In genomic region chrX:72572248-72573157, GRCh38 we compare ENCODE assay signal across 8 cellular contexts. TPM values are rescaled to one million over a fixed set of nuclear protein-coding genes. Genes with fewer than 3 reads are reported as not detected.
DNase-seq lines count a peak whose midpoint lies in the region; ATAC-seq, FAIRE-seq and TF ChIP-seq lines count a peak whose summit lies in the region.

Gene HDAC8 (minus strand): TSS chrX:72572843. CDS start chrX:72572761, 82 bp downstream.

- peaks cover 0 to 8% of the 10 kb centered on the region in 2 donors for H3K36me3 ChIP-seq in adrenal gland (replicated peaks in 1 of 2)
- no peaks in the 10 kb centered on the region for H3K36me3 ChIP-seq in cardiac muscle cell
- no peaks in the 10 kb centered on the region for H3K36me3 ChIP-seq in pancreas

- intact Hi-C loops in adrenal gland (cut with DNase I) (no loop called here), pancreas (cut with DNase I) (no loop called here)

- H3K9me3 ChIP-seq in adrenal gland (replicated peaks in 1 of 3) (no peaks in the 10 kb centered on the region), cardiac muscle cell (ENCODE audit: low read depth) (no peaks in the 10 kb centered on the region), pancreas (no peaks in the 10 kb centered on the region)

- H3K4me1 ChIP-seq in adrenal gland (replicated peaks in 1 of 2) (no peaks in the 10 kb centered on the region), cardiac muscle cell (ENCODE audit: low read depth) (no peaks in the 10 kb centered on the region), pancreas (no peaks in the 10 kb centered on the region)

- in situ Hi-C loops in GM13976 (cut with MboI; ENCODE audit: low sequenced_read_pairs, unreplicated experiment), result no loop called here

- H3K27ac ChIP-seq in adrenal gland (peak within 1 kb of the TSS; percentile 44 to 84 (median 60)), cardiac muscle cell (peak within 1 kb of the TSS; percentile 76), pancreas (peak within 1 kb of the TSS in 2 of 4 donors; percentile 43 to 67)

- H3K4me3 ChIP-seq in adrenal gland (peak within 1 kb of the TSS in 3 of 4 donors; percentile 33 to 74 (median 38)), cardiac muscle cell (peak within 1 kb of the TSS; percentile 44), pancreas (peak within 1 kb of the TSS; percentile 21 to 51 (median 32))

- no peak for FAIRE-seq in pancreas (lab: Jason Lieb, UNC)

- WGBS in adrenal gland, 4 donors, result 0 to 33% (median 13%) methylated on average over 13 to 36 of the region's 36 CpGs
- 0 to 25% methylated on average over 36 of the region's 36 CpGs for WGBS in pancreas, 2 donors

- TF ChIP-seq CTCF in GM13976 (IDR thresholded peaks at IDR 0.05; ENCODE audit: borderline replicate concordance, control extremely low read depth, extremely low read depth, insufficient read depth, missing control alignments) (no peak), adrenal gland (IDR thresholded peaks at IDR 0.05) (no peak), cardiac muscle cell (IDR thresholded peaks at IDR 0.05; ENCODE audit: low read depth, low read length) (no peak), pancreas (IDR thresholded peaks at IDR 0.05) (no peak)

- H3K27me3 ChIP-seq in adrenal gland (peaks cover 6% of the 10 kb centered on the region), cardiac muscle cell (no peaks in the 10 kb centered on the region), pancreas (peaks cover 0 to 9% (median 0%) of the 10 kb centered on the region in 4 donors)

- peak in 1 of 2 donors; percentile 40 for TF ChIP-seq POLR2A in adrenal gland (IDR thresholded peaks at IDR 0.05)

- ATAC-seq in HG02642 (IDR thresholded peaks at IDR 0.05; ENCODE audit: poor library complexity, unreplicated experiment) (peak; percentile 98), pancreas (peak; percentile 87 to 96 (median 94))

- peak; percentile 67 for DNase-seq in GM13976 (ENCODE audit: low spot score)
- DNase-seq in NCI-H1048 (lab: John Stamatoyannopoulos, UW), result peak; percentile 42
- DNase-seq in SK-N-DZ (ENCODE audit: low spot score), result peak; percentile 88
- peak; percentile 59 to 80 (median 67) for DNase-seq in adrenal gland
- peak; percentile 65 to 89 for DNase-seq in cardiac muscle cell (ENCODE audit: low read depth in 1 of 2, low spot score in 1 of 2)
- DNase-seq in pancreas, result peak; percentile 36 to 71 (median 58)
- DNase-seq in 8988T, result no peak

RNA-seq across cellular contexts. Expression of gene HDAC8, which starts in this region (rescaled TPM):
- 34.5 and 40.5 TPM in 2 replicates for polyA plus RNA-seq in SK-N-DZ (2014; cell fraction: cytosol; rRNA removed)
- 24.0 and 24.5 TPM in 2 replicates for polyA plus RNA-seq in SK-N-DZ (2014; cell fraction: nucleus; rRNA removed)
- total RNA-seq in adrenal gland (10 to 100 TPM; 32.1 to 62.8 (median 44.5) TPM), cardiac muscle cell (21.9 and 36.6 TPM in 2 replicates), pancreas (10 to 100 TPM in 5 of 6 donors, 1 to 10 TPM in 1; 8.5 to 17.2 (median 13.9) TPM)
- polyA plus RNA-seq in adrenal gland (100 to 1,000 TPM in 2 of 3 donors, 10 to 100 TPM in 1; 59.3 to 232 (median 111) TPM), cardiac muscle cell (38.0 and 40.3 TPM in 2 replicates), pancreas (10 to 100 TPM; 15.2 to 21.6 TPM)
